ENCODE assay signal across 15 cellular contexts in the genomic region with DNA sequence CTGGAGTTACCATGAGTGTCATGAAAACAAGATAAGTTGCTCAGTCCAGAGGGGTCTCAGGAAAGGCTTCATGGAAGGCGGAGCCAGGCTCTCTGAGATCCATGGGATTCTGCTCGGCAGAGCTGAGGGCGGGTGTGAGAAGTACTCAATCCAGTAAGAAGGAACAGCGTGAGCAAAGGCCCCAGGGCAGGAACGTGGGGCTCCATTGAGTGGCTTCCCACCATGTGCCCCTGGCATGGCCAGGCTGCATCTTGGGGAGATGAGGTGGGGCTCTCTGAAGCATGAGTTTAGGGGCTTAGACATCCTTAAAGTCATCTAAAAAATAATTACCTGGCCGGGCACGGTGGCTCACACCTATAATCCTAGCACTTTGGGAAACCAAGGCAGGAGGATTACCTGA. TPM values are rescaled to one million over a fixed set of nuclear protein-coding genes. Genes with fewer than 3 reads are reported as not detected.
DNase-seq lines count a peak whose midpoint lies in the region; ATAC-seq and TF ChIP-seq lines count a peak whose summit lies in the region.
"Had no signal": no experiment of that assay in that cellular context is flagged by ENCODE, and none has a peak within 500 bp of the region (broad histone marks: within the 10 kb centered on the region; RNA-seq: fewer than 3 reads in every experiment).

No MANE protein-coding gene starts in this region.

- H3K4me1 ChIP-seq in endodermal cell (ENCODE audit: control insufficient read depth, insufficient read depth, low read length) (peaks cover 16% of the 10 kb centered on the region), spleen (peaks cover 8 to 32% (median 20%) of the 10 kb centered on the region in 6 donors)
- H3K4me1 ChIP-seq: HAP-1 had no signal

- no peaks in the 10 kb centered on the region for H3K27me3 ChIP-seq in endodermal cell (ENCODE audit: control insufficient read depth, insufficient read depth, low read length, poor library complexity, severe bottlenecking)
- H3K27me3 ChIP-seq in spleen (replicated peaks in 1 of 7): no peaks in the 10 kb centered on the region
- H3K27me3 ChIP-seq: BLaER1 had no signal

- H3K4me3 ChIP-seq in endodermal cell (ENCODE audit: low read length) (no peak overlapping the region), spleen (no peak overlapping the region), coronary artery (no peak overlapping the region)
- H3K4me3 ChIP-seq: BLaER1, HAP-1 had no signal

- no peaks in the 10 kb centered on the region for H3K27me3 Mint-ChIP-seq in endodermal cell (ENCODE audit: insufficient read depth)
- H3K27me3 Mint-ChIP-seq: CD4-positive, alpha-beta memory T cell had no signal

- H3K4me1 Mint-ChIP-seq in endodermal cell: peaks cover 47% of the 10 kb centered on the region

- TF ChIP-seq CTCF in endodermal cell (conservative IDR thresholded peaks at IDR 0.05): no peak
- no peak for TF ChIP-seq CTCF in spleen (IDR thresholded peaks at IDR 0.05 in 8 of 11, conservative IDR thresholded peaks at IDR 0.05 in 3 of 11)
- TF ChIP-seq CTCF in coronary artery (IDR thresholded peaks at IDR 0.05): no peak

- H3K4me3 Mint-ChIP-seq in endodermal cell: no peak overlapping the region
- H3K4me3 Mint-ChIP-seq: CD14-positive monocyte; CD4-positive, alpha-beta memory T cell had no signal

- 88 to 89% methylated on average over 6 to 7 of the region's 7 CpGs for WGBS in endodermal cell (ENCODE audit: insufficient coverage in 1 of 2, insufficient read length in 1 of 2), 2 experiments
- WGBS in spleen, 5 donors: 91 to 96% (median 94%) methylated on average over 7 of the region's 7 CpGs

- no peak for TF ChIP-seq POLR2A in spleen (IDR thresholded peaks at IDR 0.05)

- H3K9me3 Mint-ChIP-seq in endodermal cell: no peaks in the 10 kb centered on the region
- H3K9me3 Mint-ChIP-seq: CD14-positive monocyte had no signal

- H3K27ac ChIP-seq in endodermal cell (ENCODE audit: low read depth, low read length) (no peak overlapping the region), spleen (no peak overlapping the region), coronary artery (no peak overlapping the region)
- H3K27ac ChIP-seq: BLaER1 had no signal

- no peaks in the 10 kb centered on the region for H3K9me3 ChIP-seq in endodermal cell (ENCODE audit: control insufficient read depth, low read length)
- no peaks in the 10 kb centered on the region for H3K9me3 ChIP-seq in spleen
- H3K9me3 ChIP-seq: BLaER1, HAP-1 had no signal

- intact Hi-C loops in Right ventricle myocardium inferior (cut with DNase I): no loop called here
- intact Hi-C loops in left cardiac atrium (cut with DNase I): no loop called here
- intact Hi-C loops in spleen (cut with DNase I; ENCODE audit: low total_unique reads): no loop called here

- no peak overlapping the region for H3K27ac Mint-ChIP-seq in endodermal cell
- H3K27ac Mint-ChIP-seq: CD14-positive monocyte; CD4-positive, alpha-beta memory T cell had no signal

- ATAC-seq in Right ventricle myocardium inferior (no peak), left cardiac atrium (no peak), GM21737 (IDR thresholded peaks at IDR 0.05; ENCODE audit: unreplicated experiment) (no peak)
- ATAC-seq: HepG2 had no signal

- H3K9ac ChIP-seq in endodermal cell (ENCODE audit: extremely low read depth, low read length, poor library complexity, severe bottlenecking): no peak overlapping the region
- H3K9ac ChIP-seq: BLaER1 had no signal

- no peaks in the 10 kb centered on the region for H3K36me3 Mint-ChIP-seq in endodermal cell (ENCODE audit: low read depth)
- H3K36me3 Mint-ChIP-seq: CD14-positive monocyte; CD4-positive, alpha-beta memory T cell had no signal

- DNase-seq in Right ventricle myocardium inferior (ENCODE audit: missing footprints) (peak; percentile 40), left cardiac atrium (no peak), endodermal cell (peak; percentile 44), spleen (peak; percentile 41), T-helper 2 cell (no peak), coronary artery (ENCODE audit: low spot score) (no peak)
- DNase-seq: 8988T; CD4-positive, alpha-beta memory T cell; DMS79 treated with DMSO at 0.1 percent for 48 hours; GF-D8 had no signal

- H3K36me3 ChIP-seq in endodermal cell (ENCODE audit: control insufficient read depth, insufficient read depth, low read length): no peaks in the 10 kb centered on the region
- peaks cover 0 to 8% (median 0%) of the 10 kb centered on the region in 6 donors for H3K36me3 ChIP-seq in spleen
- H3K36me3 ChIP-seq: HAP-1 had no signal

RNA-seq across cellular contexts. Expression of gene ARL6IP4, which starts 58.0 kb away (rescaled TPM):
- total RNA-seq in Right ventricle myocardium inferior: 158 TPM
- 100 to 1,000 TPM; 159 to 176 TPM for total RNA-seq in left cardiac atrium
- total RNA-seq in endodermal cell: 100 to 1,000 TPM; 136 to 149 TPM
- polyA plus RNA-seq in endodermal cell (2013, experiment 1 of 2): 145 TPM
- 144 TPM for polyA plus RNA-seq in endodermal cell (2013, experiment 2 of 2)
- 100 to 1,000 TPM; 150 to 202 (median 181) TPM for total RNA-seq in spleen
- polyA plus RNA-seq in spleen: 100 to 1,000 TPM; 308 to 419 (median 377) TPM

Comparison
In these comparisons a context has a peak if more than half of its experiments do, and no peak if none do; other contexts are left out.
1. DNase-seq: peak in Right ventricle myocardium inferior (single experiment), endodermal cell (single experiment) and spleen (single experiment); none in left cardiac atrium (single experiment), T-helper 2 cell (0 of 5) and coronary artery (single experiment).